Comparison of ENCODE assay signal across 19 cellular contexts in the genomic region with DNA sequence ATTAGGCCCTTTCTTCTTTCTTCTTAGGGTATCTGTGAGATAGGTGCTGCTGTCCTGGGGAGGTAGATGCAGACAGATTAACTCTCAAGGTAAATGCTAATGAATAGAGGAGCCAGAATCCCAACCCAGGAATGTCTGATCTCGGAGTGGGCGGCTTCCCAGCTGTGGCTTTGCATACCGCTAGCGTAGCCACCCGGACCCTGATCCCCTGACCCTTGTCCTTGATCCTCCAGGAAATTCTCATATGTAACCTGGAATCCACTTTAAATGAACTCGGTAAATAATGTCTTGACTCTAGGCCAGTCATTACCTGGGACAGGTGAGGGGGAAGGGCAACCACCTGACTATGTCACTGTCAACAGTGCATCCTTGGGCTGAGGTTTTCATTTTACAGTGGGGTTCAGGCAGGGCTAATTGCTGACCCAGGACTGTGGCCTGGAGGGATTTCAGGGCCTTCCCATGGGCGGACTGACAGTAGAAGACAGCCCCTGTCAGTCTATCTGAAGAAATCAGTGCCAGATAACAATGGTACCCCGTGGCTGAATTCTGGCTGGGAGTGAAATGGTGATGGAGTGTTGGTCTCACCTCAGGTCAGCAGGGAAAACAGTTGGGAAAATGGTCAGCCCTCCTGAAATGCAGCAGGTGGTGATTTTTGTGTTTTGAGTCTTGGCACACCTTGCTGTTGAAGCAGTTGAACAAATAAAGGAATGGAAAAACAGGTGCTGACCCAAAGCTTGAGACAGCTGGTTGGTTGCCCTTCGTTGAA. TPM values are rescaled to one million over a fixed set of nuclear protein-coding genes. Genes with fewer than 3 reads are reported as not detected.
A peak's percentile ranks its signal among the peaks of the same experiment; 100 is the strongest.
DNase-seq lines count a peak whose midpoint lies in the region; ATAC-seq, FAIRE-seq and TF ChIP-seq lines count a peak whose summit lies in the region.
"Had no signal": no experiment of that assay in that cellular context is flagged by ENCODE, and none has a peak within 500 bp of the region (broad histone marks: within the 10 kb centered on the region; RNA-seq: fewer than 3 reads in every experiment).

No MANE protein-coding gene starts in this region.

- H3K9ac ChIP-seq in smooth muscle cell (ENCODE audit: low read depth) = no peak overlapping the region
- H3K9ac ChIP-seq: KMS-11 had no signal

- intact Hi-C loops in mucosa of descending colon (cut with DNase I, micrococcal nuclease) = no loop called here

- POLR2A ChIA-PET in WTC11 (lab: Charles Lee) = no interaction called here

- no peak for FAIRE-seq in RCC 7860 (lab: Jason Lieb, UNC)
- FAIRE-seq: colon, kidney had no signal

- 67% methylated on average over 9 of the region's 9 CpGs for WGBS in smooth muscle cell (ENCODE audit: low lambda C conversion rate)

- no peak for TF ChIP-seq CTCF in WTC11 (IDR thresholded peaks at IDR 0.05)
- no peak for TF ChIP-seq CTCF in smooth muscle cell (IDR thresholded peaks at IDR 0.05; ENCODE audit: borderline replicate concordance, insufficient read depth, poor library complexity, severe bottlenecking)
- no peak for TF ChIP-seq CTCF in mucosa of descending colon (IDR thresholded peaks at IDR 0.05)

- peak; percentile 54 for ATAC-seq in WTC11
- ATAC-seq in mucosa of descending colon = no peak
- ATAC-seq: activated T-helper 17 cell treated with anti-CD3 and anti-CD28 coated beads, Interleukin-2, amount 50 U/mL, for 72 hours had no signal

- peaks cover 65% of the 10 kb centered on the region for H3K79me2 ChIP-seq in smooth muscle cell (ENCODE audit: low read depth)

- DNase-seq in H7 = peak; percentile 73
- no peak for DNase-seq in WTC11 (ENCODE audit: low spot score)
- DNase-seq in islet precursor cell = peak; percentile 88
- no peak for DNase-seq in smooth muscle cell (lab: John Stamatoyannopoulos, UW; ENCODE audit: unreplicated experiment)
- DNase-seq in mucosa of descending colon = no peak
- no peak for DNase-seq in RCC 7860 (ENCODE audit: low spot score)
- DNase-seq in NCI-H2227 (lab: John Stamatoyannopoulos, UW; ENCODE audit: unreplicated experiment) = no peak
- DNase-seq: amniotic stem cell; kidney; NCI-H146; NCI-H524 treated with DMSO at 0.1 percent for 48 hours; ovary; spleen; stimulated activated naive CD4-positive, alpha-beta T cell treated with Interleukin-2 at 50 U/mL for 16 hours; SW 1271 had no signal

- peaks cover 11% of the 10 kb centered on the region for H3K9me3 Mint-ChIP-seq in WTC11
- H3K9me3 Mint-ChIP-seq: activated T-helper 17 cell treated with anti-CD3 and anti-CD28 coated beads, Interleukin-2, amount 50 U/mL, for 72 hours had no signal

- no peaks in the 10 kb centered on the region; the same call in 1 of the 2 replicates for H3K27me3 Mint-ChIP-seq in WTC11 (ENCODE audit: low read depth)
- H3K27me3 Mint-ChIP-seq: activated T-helper 17 cell treated with anti-CD3 and anti-CD28 coated beads, Interleukin-2, amount 50 U/mL, for 72 hours had no signal

- peaks cover 36% of the 10 kb centered on the region for H3K4me1 Mint-ChIP-seq in WTC11

- peaks cover 43% of the 10 kb centered on the region for H4K20me1 ChIP-seq in smooth muscle cell (ENCODE audit: low read depth)

- no peak overlapping the region for H2AFZ ChIP-seq in smooth muscle cell (ENCODE audit: low read depth)

- no peak overlapping the region for H3K4me2 ChIP-seq in smooth muscle cell
- H3K4me2 ChIP-seq: KMS-11 had no signal

- peaks cover 6% of the 10 kb centered on the region for H3F3A ChIP-seq in smooth muscle cell (ENCODE audit: low read depth)

- peak overlapping the region; percentile 53; the same call in 1 of the 2 replicates for H3K27ac Mint-ChIP-seq in WTC11
- H3K27ac Mint-ChIP-seq: activated T-helper 17 cell treated with anti-CD3 and anti-CD28 coated beads, Interleukin-2, amount 50 U/mL, for 72 hours had no signal

- H3K36me3 ChIP-seq in H7 (replicated peaks; ENCODE audit: control insufficient read depth, insufficient read depth, low read length) = no peaks in the 10 kb centered on the region
- H3K36me3 ChIP-seq in smooth muscle cell (ENCODE audit: low read depth) = no peaks in the 10 kb centered on the region
- no peaks in the 10 kb centered on the region for H3K36me3 ChIP-seq in mucosa of descending colon (ENCODE audit: low read depth)
- H3K36me3 ChIP-seq: ovary had no signal

- H3K4me3 Mint-ChIP-seq in WTC11 = no peak overlapping the region
- H3K4me3 Mint-ChIP-seq: activated T-helper 17 cell treated with anti-CD3 and anti-CD28 coated beads, Interleukin-2, amount 50 U/mL, for 72 hours had no signal

- no peaks in the 10 kb centered on the region for H3K9me3 ChIP-seq in smooth muscle cell (replicated peaks; ENCODE audit: low read depth)
- H3K9me3 ChIP-seq in mucosa of descending colon = no peaks in the 10 kb centered on the region
- H3K9me3 ChIP-seq: ovary, spleen had no signal

- H3K36me3 Mint-ChIP-seq in WTC11 = peaks cover 12% of the 10 kb centered on the region

- H3K4me1 ChIP-seq in smooth muscle cell (ENCODE audit: low read depth) (peaks cover 32% of the 10 kb centered on the region), mucosa of descending colon (ENCODE audit: low read depth) (no peaks in the 10 kb centered on the region)

- no peaks in the 10 kb centered on the region for H3K27me3 ChIP-seq in H7 (ENCODE audit: control insufficient read depth, insufficient read depth, low read length)
- no peaks in the 10 kb centered on the region for H3K27me3 ChIP-seq in smooth muscle cell (ENCODE audit: low read depth)
- H3K27me3 ChIP-seq: ovary, spleen had no signal

- H3K27ac ChIP-seq in smooth muscle cell (ENCODE audit: low read depth) = peak overlapping the region; percentile 27
- H3K27ac ChIP-seq: epithelial cell of prostate, KMS-11, ovary had no signal

- H3K4me3 ChIP-seq in H7 (ENCODE audit: insufficient read depth, low read depth, low read length) (no peak overlapping the region), smooth muscle cell (no peak overlapping the region), mucosa of descending colon (no peak overlapping the region)
- H3K4me3 ChIP-seq: ovary, spleen had no signal

- CTCF ChIA-PET in WTC11 (lab: Charles Lee) = interaction anchor here (0.6 kb wide), 2 partner anchors 9 to 1503 kb away, joined by 3 read pairs; a partner anchor contains a TSS

TF ChIP-seq in WTC11, 78 proteins besides CTCF, POLR2A, EP300 and RAD21 (continues in another document):
- no peak for TF ChIP-seq SP1 (CRISPR knock-in tag; conservative IDR thresholded peaks at IDR 0.05)
- TF ChIP-seq, protein P1, sequence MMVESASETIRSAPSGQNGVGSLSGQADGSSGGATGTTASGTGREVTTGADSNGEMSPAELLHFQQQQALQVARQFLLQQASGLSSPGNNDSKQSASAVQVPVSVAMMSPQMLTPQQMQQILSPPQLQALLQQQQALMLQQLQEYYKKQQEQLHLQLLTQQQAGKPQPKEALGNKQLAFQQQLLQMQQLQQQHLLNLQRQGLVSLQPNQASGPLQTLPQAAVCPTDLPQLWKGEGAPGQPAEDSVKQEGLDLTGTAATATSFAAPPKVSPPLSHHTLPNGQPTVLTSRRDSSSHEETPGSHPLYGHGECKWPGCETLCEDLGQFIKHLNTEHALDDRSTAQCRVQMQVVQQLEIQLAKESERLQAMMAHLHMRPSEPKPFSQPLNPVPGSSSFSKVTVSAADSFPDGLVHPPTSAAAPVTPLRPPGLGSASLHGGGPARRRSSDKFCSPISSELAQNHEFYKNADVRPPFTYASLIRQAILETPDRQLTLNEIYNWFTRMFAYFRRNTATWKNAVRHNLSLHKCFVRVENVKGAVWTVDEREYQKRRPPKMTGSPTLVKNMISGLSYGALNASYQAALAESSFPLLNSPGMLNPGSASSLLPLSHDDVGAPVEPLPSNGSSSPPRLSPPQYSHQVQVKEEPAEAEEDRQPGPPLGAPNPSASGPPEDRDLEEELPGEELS (CRISPR knock-in tag; IDR thresholded peaks at IDR 0.05) = no peak
- no peak for TF ChIP-seq ZNF263 (CRISPR knock-in tag; IDR thresholded peaks at IDR 0.05; ENCODE audit: low read depth)
- no peak for TF ChIP-seq TP53 (CRISPR knock-in tag; IDR thresholded peaks at IDR 0.05)
- TF ChIP-seq NR3C1 (CRISPR knock-in tag; conservative IDR thresholded peaks at IDR 0.05; ENCODE audit: low read depth) = no peak
- TF ChIP-seq CBFB (CRISPR knock-in tag; IDR thresholded peaks at IDR 0.05; ENCODE audit: low read depth) = no peak
- TF ChIP-seq TCF7 (CRISPR knock-in tag; IDR thresholded peaks at IDR 0.05; ENCODE audit: low read depth) = no peak
- no peak for TF ChIP-seq NFE2L1 (CRISPR knock-in tag; IDR thresholded peaks at IDR 0.05)
- TF ChIP-seq ZNF219 (CRISPR knock-in tag; IDR thresholded peaks at IDR 0.05; ENCODE audit: borderline replicate concordance) = no peak
- TF ChIP-seq NR1H2 (CRISPR knock-in tag; IDR thresholded peaks at IDR 0.05) = no peak
- no peak for TF ChIP-seq ESRRA (CRISPR knock-in tag; IDR thresholded peaks at IDR 0.05; ENCODE audit: borderline replicate concordance)
- TF ChIP-seq, protein P2, sequence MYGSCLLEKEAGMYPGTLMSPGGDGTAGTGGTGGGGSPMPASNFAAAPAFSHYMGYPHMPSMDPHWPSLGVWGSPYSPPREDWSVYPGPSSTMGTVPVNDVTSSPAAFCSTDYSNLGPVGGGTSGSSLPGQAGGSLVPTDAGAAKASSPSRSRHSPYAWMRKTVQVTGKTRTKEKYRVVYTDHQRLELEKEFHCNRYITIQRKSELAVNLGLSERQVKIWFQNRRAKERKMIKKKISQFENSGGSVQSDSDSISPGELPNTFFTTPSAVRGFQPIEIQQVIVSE (CRISPR knock-in tag; IDR thresholded peaks at IDR 0.05; ENCODE audit: borderline replicate concordance) = no peak
- TF ChIP-seq NFATC4 (CRISPR knock-in tag; IDR thresholded peaks at IDR 0.05) = no peak
- TF ChIP-seq TEAD1 (CRISPR knock-in tag; IDR thresholded peaks at IDR 0.05) = no peak
- TF ChIP-seq, protein P3, sequence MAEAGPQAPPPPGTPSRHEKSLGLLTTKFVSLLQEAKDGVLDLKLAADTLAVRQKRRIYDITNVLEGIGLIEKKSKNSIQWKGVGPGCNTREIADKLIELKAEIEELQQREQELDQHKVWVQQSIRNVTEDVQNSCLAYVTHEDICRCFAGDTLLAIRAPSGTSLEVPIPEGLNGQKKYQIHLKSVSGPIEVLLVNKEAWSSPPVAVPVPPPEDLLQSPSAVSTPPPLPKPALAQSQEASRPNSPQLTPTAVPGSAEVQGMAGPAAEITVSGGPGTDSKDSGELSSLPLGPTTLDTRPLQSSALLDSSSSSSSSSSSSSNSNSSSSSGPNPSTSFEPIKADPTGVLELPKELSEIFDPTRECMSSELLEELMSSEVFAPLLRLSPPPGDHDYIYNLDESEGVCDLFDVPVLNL (CRISPR knock-in tag; IDR thresholded peaks at IDR 0.05; ENCODE audit: borderline replicate concordance, low read depth) = no peak

RNA-seq across cellular contexts. Expression of a gene that starts 9.5 kb away (rescaled TPM):
- total RNA-seq in H7 (2014; rRNA removed; shearing (Covaris generic)) = 3.8 and 13.2 TPM in 2 replicates
- 0.94 to 1.4 TPM (median 1.3 TPM) in 3 replicates for total RNA-seq in WTC11 (2021)
- total RNA-seq in smooth muscle cell = 63.0 and 72.5 TPM in 2 replicates
- 44.6 and 72.5 TPM in 2 replicates for polyA plus RNA-seq in smooth muscle cell
- total RNA-seq in mucosa of descending colon = 10 to 100 TPM in 2 of 3 donors, 1 to 10 TPM in 1; 8.0 to 17.9 (median 11.9) TPM

Comparison
In these comparisons a context has a peak if more than half of its experiments do, and no peak if none do; other contexts are left out.
1. DNase-seq: peak in H7 (single experiment) and islet precursor cell (single experiment); none in WTC11 (single experiment), smooth muscle cell (single experiment), mucosa of descending colon (0 of 3), RCC 7860 (single experiment) and NCI-H2227 (single experiment).